Comparison of ENCODE assay signal across 1 cellular context in the genomic region with DNA sequence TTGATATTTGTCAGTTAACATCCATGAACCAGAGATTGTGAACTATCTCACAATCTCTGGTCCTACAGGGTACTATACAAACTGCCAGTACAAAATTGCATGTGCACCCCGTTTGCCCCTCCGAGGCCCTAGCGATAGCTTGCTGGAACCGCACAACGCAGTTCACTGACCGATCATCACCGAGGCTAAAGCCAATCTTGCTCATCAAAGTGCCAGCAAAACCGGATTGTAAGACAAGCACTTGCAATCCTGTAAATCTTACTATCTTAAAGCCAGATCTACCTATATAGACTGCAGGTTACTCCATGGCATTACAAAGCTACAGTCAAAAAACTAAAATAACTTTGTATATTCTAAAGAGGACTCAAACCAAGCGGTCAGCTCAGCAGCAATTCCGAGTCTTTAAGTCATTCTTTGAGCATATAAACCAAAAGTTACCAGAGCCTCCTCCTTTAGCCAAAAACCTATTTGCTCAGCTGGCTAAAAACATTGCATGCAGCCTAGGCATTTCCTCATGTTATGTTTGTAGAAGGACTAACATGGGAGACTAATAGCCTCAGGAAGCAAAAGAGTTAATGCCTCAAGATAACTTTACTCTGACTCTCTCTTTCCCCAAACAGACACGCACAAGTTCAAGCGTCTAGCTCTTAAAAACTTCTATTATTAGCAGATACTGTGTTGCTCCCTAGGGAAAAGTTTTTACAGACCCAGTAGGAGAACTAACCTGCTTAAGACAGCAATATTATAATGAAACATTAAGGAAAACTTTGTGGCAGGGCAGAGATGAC.
TF ChIP-seq lines count a peak whose summit lies in the region.

No MANE protein-coding gene starts in this region.

TF ChIP-seq in IMR-90, 13 proteins besides CTCF, POLR2A, EP300 and RAD21 (continued from another document):
- TF ChIP-seq, protein P1, sequence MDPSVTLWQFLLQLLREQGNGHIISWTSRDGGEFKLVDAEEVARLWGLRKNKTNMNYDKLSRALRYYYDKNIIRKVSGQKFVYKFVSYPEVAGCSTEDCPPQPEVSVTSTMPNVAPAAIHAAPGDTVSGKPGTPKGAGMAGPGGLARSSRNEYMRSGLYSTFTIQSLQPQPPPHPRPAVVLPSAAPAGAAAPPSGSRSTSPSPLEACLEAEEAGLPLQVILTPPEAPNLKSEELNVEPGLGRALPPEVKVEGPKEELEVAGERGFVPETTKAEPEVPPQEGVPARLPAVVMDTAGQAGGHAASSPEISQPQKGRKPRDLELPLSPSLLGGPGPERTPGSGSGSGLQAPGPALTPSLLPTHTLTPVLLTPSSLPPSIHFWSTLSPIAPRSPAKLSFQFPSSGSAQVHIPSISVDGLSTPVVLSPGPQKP (IDR thresholded peaks at IDR 0.05; ENCODE audit: borderline replicate concordance, low read depth, low read length) = no peak
- no peak for TF ChIP-seq FOS (IDR thresholded peaks at IDR 0.05; ENCODE audit: low read depth, low read length)
- no peak for TF ChIP-seq SMC3 (IDR thresholded peaks at IDR 0.05; ENCODE audit: low read depth, low read length)
- TF ChIP-seq CEBPB (IDR thresholded peaks at IDR 0.05; ENCODE audit: low read depth, low read length) = no peak
- no peak for TF ChIP-seq RCOR1 (IDR thresholded peaks at IDR 0.05; ENCODE audit: insufficient replicate concordance, low read length)
